1 cellular context compared by ENCODE assay signal in the genomic region with DNA sequence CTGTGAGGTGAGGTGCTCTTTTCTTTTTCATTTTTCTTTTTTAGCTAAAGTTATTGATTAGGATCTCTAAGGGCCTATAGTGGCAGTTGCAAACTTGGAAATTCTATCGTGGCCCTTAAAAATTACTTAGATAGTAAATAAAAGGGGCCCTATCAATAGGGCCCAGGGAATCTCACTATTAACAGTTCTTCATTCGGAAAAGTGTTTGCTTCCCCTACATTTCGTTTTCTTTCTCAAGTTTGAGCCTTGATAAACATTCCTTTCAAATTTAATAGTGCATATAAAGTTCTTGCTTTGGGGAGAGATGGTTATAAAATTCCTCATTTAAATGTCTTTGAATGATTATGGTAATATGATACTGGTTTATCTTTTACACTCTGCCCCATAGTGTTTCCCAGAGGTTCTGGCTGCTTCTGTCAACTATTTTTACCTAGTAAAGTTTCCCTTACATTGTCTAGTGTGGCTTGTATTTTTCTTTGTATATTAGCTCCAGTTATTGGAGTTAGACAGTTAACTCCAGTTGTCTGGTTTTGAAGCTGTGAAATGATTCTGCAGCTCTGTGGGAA.
TF ChIP-seq lines count a peak whose summit lies in the region.

No MANE protein-coding gene starts in this region.

TF ChIP-seq in HEK293, 187 proteins besides CTCF, POLR2A, EP300 and RAD21 (continued from another document and continues in another):
- TF ChIP-seq ZNF24 (tag by site-specific recombination; IDR thresholded peaks at IDR 0.05) (no peak), SP7 (tag by site-specific recombination; IDR thresholded peaks at IDR 0.05) (no peak), RBAK (tag by site-specific recombination; IDR thresholded peaks at IDR 0.05) (no peak), ZNF791 (tag by site-specific recombination; IDR thresholded peaks at IDR 0.05) (no peak), OVOL3 (tag by site-specific recombination; IDR thresholded peaks at IDR 0.05) (no peak), GFI1B (tag by site-specific recombination; IDR thresholded peaks at IDR 0.05) (no peak), ZNF521 (tag by site-specific recombination; IDR thresholded peaks at IDR 0.05) (no peak), GLI2 (tag by site-specific recombination; IDR thresholded peaks at IDR 0.05; ENCODE audit: borderline replicate concordance, low read depth) (0 out of 2 replicates have a peak, but pooled peaks have one; percentile 9), KLF7 (tag by site-specific recombination; IDR thresholded peaks at IDR 0.05; ENCODE audit: borderline replicate concordance) (peak; percentile 13; the same call in 1 of the 2 replicates), ZNF184 (tag by site-specific recombination; IDR thresholded peaks at IDR 0.05) (no peak), ZNF202 (tag by site-specific recombination; IDR thresholded peaks at IDR 0.05; ENCODE audit: borderline replicate concordance) (no peak), ZNF776 (tag by site-specific recombination; IDR thresholded peaks at IDR 0.05; ENCODE audit: borderline replicate concordance) (no peak), ZNF548 (tag by site-specific recombination; IDR thresholded peaks at IDR 0.05) (no peak), ZEB2 (tag by site-specific recombination; IDR thresholded peaks at IDR 0.05) (no peak), ZNF549 (tag by site-specific recombination; IDR thresholded peaks at IDR 0.05) (no peak), ZNF624 (tag by site-specific recombination; IDR thresholded peaks at IDR 0.05) (no peak), ZNF10 (tag by site-specific recombination; IDR thresholded peaks at IDR 0.05) (no peak), ZNF223 (tag by site-specific recombination; IDR thresholded peaks at IDR 0.05) (no peak), ZNF837 (tag by site-specific recombination; IDR thresholded peaks at IDR 0.05) (no peak), SP3 (tag by site-specific recombination; IDR thresholded peaks at IDR 0.05) (no peak), IKZF3 (tag by site-specific recombination; IDR thresholded peaks at IDR 0.05) (peak; percentile 59; the same call in 1 of the 2 replicates), ZNF48 (tag by site-specific recombination; IDR thresholded peaks at IDR 0.05) (no peak), FEZF1 (tag by site-specific recombination; IDR thresholded peaks at IDR 0.05) (peak; percentile 75), ZNF155 (tag by site-specific recombination; IDR thresholded peaks at IDR 0.05) (no peak), ZNF600 (tag by site-specific recombination; IDR thresholded peaks at IDR 0.05) (no peak), SALL2 (tag by site-specific recombination; IDR thresholded peaks at IDR 0.05; ENCODE audit: borderline replicate concordance) (no peak), ZNF221 (tag by site-specific recombination; IDR thresholded peaks at IDR 0.05; ENCODE audit: borderline replicate concordance) (no peak), ZNF707 (tag by site-specific recombination; IDR thresholded peaks at IDR 0.05) (no peak), ZNF121 (tag by site-specific recombination; IDR thresholded peaks at IDR 0.05) (no peak), ZNF426 (tag by site-specific recombination; IDR thresholded peaks at IDR 0.05) (no peak), ZSCAN30 (tag by site-specific recombination; IDR thresholded peaks at IDR 0.05) (0 out of 2 replicates have a peak, but pooled peaks have one; percentile 35), ZBTB17 (tag by site-specific recombination; IDR thresholded peaks at IDR 0.05) (no peak), ZNF335 (tag by site-specific recombination; conservative IDR thresholded peaks at IDR 0.05) (no peak)
- TF ChIP-seq, protein P1, sequence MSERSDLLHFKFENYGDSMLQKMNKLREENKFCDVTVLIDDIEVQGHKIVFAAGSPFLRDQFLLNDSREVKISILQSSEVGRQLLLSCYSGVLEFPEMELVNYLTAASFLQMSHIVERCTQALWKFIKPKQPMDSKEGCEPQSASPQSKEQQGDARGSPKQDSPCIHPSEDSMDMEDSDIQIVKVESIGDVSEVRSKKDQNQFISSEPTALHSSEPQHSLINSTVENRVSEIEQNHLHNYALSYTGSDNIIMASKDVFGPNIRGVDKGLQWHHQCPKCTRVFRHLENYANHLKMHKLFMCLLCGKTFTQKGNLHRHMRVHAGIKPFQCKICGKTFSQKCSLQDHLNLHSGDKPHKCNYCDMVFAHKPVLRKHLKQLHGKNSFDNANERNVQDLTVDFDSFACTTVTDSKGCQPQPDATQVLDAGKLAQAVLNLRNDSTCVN (tag by site-specific recombination; optimal IDR thresholded peaks at IDR 0.05), result no peak
- TF ChIP-seq, protein P2, sequence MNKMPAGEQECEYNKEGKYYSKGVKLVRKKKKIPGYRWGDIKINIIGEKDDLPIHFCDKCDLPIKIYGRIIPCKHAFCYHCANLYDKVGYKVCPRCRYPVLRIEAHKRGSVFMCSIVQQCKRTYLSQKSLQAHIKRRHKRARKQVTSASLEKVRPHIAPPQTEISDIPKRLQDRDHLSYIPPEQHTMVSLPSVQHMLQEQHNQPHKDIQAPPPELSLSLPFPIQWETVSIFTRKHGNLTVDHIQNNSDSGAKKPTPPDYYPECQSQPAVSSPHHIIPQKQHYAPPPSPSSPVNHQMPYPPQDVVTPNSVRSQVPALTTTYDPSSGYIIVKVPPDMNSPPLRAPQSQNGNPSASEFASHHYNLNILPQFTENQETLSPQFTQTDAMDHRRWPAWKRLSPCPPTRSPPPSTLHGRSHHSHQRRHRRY (tag by site-specific recombination; IDR thresholded peaks at IDR 0.05), result no peak
- TF ChIP-seq, protein P3, sequence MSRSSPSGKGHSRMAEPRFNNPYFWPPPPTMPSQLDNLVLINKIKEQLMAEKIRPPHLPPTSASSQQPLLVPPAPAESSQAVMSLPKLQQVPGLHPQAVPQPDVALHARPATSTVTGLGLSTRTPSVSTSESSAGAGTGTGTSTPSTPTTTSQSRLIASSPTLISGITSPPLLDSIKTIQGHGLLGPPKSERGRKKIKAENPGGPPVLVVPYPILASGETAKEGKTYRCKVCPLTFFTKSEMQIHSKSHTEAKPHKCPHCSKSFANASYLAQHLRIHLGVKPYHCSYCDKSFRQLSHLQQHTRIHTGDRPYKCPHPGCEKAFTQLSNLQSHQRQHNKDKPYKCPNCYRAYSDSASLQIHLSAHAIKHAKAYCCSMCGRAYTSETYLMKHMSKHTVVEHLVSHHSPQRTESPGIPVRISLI (tag by site-specific recombination; IDR thresholded peaks at IDR 0.05), result no peak
- TF ChIP-seq, protein P4, sequence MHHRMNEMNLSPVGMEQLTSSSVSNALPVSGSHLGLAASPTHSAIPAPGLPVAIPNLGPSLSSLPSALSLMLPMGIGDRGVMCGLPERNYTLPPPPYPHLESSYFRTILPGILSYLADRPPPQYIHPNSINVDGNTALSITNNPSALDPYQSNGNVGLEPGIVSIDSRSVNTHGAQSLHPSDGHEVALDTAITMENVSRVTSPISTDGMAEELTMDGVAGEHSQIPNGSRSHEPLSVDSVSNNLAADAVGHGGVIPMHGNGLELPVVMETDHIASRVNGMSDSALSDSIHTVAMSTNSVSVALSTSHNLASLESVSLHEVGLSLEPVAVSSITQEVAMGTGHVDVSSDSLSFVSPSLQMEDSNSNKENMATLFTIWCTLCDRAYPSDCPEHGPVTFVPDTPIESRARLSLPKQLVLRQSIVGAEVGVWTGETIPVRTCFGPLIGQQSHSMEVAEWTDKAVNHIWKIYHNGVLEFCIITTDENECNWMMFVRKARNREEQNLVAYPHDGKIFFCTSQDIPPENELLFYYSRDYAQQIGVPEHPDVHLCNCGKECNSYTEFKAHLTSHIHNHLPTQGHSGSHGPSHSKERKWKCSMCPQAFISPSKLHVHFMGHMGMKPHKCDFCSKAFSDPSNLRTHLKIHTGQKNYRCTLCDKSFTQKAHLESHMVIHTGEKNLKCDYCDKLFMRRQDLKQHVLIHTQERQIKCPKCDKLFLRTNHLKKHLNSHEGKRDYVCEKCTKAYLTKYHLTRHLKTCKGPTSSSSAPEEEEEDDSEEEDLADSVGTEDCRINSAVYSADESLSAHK (tag by site-specific recombination; IDR thresholded peaks at IDR 0.05), result peak; percentile 39; the same call in 1 of the 2 replicates
- TF ChIP-seq, protein P5, sequence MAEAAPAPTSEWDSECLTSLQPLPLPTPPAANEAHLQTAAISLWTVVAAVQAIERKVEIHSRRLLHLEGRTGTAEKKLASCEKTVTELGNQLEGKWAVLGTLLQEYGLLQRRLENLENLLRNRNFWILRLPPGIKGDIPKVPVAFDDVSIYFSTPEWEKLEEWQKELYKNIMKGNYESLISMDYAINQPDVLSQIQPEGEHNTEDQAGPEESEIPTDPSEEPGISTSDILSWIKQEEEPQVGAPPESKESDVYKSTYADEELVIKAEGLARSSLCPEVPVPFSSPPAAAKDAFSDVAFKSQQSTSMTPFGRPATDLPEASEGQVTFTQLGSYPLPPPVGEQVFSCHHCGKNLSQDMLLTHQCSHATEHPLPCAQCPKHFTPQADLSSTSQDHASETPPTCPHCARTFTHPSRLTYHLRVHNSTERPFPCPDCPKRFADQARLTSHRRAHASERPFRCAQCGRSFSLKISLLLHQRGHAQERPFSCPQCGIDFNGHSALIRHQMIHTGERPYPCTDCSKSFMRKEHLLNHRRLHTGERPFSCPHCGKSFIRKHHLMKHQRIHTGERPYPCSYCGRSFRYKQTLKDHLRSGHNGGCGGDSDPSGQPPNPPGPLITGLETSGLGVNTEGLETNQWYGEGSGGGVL (tag by site-specific recombination; IDR thresholded peaks at IDR 0.05), result no peak
- TF ChIP-seq, protein P6, sequence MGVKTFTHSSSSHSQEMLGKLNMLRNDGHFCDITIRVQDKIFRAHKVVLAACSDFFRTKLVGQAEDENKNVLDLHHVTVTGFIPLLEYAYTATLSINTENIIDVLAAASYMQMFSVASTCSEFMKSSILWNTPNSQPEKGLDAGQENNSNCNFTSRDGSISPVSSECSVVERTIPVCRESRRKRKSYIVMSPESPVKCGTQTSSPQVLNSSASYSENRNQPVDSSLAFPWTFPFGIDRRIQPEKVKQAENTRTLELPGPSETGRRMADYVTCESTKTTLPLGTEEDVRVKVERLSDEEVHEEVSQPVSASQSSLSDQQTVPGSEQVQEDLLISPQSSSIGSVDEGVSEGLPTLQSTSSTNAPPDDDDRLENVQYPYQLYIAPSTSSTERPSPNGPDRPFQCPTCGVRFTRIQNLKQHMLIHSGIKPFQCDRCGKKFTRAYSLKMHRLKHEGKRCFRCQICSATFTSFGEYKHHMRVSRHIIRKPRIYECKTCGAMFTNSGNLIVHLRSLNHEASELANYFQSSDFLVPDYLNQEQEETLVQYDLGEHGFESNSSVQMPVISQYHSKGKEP (tag by site-specific recombination; IDR thresholded peaks at IDR 0.05), result no peak
- TF ChIP-seq, protein P7, sequence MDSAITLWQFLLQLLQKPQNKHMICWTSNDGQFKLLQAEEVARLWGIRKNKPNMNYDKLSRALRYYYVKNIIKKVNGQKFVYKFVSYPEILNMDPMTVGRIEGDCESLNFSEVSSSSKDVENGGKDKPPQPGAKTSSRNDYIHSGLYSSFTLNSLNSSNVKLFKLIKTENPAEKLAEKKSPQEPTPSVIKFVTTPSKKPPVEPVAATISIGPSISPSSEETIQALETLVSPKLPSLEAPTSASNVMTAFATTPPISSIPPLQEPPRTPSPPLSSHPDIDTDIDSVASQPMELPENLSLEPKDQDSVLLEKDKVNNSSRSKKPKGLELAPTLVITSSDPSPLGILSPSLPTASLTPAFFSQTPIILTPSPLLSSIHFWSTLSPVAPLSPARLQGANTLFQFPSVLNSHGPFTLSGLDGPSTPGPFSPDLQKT (IDR thresholded peaks at IDR 0.05; ENCODE audit: borderline replicate concordance, low read depth, low read length), result no peak
- TF ChIP-seq, protein P8, sequence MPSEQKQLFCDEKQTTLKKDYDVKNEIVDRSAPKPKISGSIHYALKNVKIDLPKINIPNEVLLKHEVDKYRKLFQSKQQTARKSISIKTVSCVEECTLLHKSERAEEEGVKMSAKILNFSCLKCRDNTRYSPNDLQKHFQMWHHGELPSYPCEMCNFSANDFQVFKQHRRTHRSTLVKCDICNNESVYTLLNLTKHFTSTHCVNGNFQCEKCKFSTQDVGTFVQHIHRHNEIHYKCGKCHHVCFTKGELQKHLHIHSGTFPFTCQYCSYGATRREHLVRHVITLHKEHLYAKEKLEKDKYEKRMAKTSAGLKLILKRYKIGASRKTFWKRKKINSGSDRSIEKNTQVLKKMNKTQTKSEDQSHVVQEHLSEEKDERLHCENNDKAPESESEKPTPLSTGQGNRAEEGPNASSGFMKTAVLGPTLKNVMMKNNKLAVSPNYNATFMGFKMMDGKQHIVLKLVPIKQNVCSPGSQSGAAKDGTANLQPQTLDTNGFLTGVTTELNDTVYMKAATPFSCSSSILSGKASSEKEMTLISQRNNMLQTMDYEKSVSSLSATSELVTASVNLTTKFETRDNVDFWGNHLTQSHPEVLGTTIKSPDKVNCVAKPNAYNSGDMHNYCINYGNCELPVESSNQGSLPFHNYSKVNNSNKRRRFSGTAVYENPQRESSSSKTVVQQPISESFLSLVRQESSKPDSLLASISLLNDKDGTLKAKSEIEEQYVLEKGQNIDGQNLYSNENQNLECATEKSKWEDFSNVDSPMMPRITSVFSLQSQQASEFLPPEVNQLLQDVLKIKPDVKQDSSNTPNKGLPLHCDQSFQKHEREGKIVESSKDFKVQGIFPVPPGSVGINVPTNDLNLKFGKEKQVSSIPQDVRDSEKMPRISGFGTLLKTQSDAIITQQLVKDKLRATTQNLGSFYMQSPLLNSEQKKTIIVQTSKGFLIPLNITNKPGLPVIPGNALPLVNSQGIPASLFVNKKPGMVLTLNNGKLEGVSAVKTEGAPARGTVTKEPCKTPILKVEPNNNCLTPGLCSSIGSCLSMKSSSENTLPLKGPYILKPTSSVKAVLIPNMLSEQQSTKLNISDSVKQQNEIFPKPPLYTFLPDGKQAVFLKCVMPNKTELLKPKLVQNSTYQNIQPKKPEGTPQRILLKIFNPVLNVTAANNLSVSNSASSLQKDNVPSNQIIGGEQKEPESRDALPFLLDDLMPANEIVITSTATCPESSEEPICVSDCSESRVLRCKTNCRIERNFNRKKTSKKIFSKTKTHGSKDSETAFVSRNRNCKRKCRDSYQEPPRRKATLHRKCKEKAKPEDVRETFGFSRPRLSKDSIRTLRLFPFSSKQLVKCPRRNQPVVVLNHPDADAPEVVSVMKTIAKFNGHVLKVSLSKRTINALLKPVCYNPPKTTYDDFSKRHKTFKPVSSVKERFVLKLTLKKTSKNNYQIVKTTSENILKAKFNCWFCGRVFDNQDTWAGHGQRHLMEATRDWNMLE (tag by site-specific recombination; conservative IDR thresholded peaks at IDR 0.05; ENCODE audit: low read depth), result no peak
- TF ChIP-seq, protein P9, sequence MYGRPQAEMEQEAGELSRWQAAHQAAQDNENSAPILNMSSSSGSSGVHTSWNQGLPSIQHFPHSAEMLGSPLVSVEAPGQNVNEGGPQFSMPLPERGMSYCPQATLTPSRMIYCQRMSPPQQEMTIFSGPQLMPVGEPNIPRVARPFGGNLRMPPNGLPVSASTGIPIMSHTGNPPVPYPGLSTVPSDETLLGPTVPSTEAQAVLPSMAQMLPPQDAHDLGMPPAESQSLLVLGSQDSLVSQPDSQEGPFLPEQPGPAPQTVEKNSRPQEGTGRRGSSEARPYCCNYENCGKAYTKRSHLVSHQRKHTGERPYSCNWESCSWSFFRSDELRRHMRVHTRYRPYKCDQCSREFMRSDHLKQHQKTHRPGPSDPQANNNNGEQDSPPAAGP (tag by site-specific recombination; IDR thresholded peaks at IDR 0.05), result no peak
- TF ChIP-seq, protein P10, sequence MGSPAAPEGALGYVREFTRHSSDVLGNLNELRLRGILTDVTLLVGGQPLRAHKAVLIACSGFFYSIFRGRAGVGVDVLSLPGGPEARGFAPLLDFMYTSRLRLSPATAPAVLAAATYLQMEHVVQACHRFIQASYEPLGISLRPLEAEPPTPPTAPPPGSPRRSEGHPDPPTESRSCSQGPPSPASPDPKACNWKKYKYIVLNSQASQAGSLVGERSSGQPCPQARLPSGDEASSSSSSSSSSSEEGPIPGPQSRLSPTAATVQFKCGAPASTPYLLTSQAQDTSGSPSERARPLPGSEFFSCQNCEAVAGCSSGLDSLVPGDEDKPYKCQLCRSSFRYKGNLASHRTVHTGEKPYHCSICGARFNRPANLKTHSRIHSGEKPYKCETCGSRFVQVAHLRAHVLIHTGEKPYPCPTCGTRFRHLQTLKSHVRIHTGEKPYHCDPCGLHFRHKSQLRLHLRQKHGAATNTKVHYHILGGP (tag by site-specific recombination; IDR thresholded peaks at IDR 0.05), result no peak
